In genomic region chr9:35689351-35689600, GRCh38 we compare ENCODE assay signal across 6 cellular contexts. TPM values are rescaled to one million over a fixed set of nuclear protein-coding genes. Genes with fewer than 3 reads are reported as not detected.
A peak's percentile ranks its signal among the peaks of the same experiment; 100 is the strongest.
DNase-seq lines count a peak whose midpoint lies in the region.

No MANE protein-coding gene starts in this region.

- H3K27me3 Mint-ChIP-seq in activated naive CD8-positive, alpha-beta T cell treated with anti-CD3 and anti-CD28 coated beads for 36 hours = no peaks in the 10 kb centered on the region

- H3K27ac ChIP-seq in BLaER1 treated with 17β-estradiol and CSF1 and Interleukin-3, amounts not matched to agents 10 nM and 100 nM = peak overlapping the region in 10 of 11 experiments; percentile 20 to 87 (median 82); a peak in 18 of 22 replicates
- H3K27ac ChIP-seq in mesodermal cell (ENCODE audit: low read depth, low read length, severe bottlenecking) = peak overlapping the region; percentile 59

- no peaks in the 10 kb centered on the region for H3K9me3 ChIP-seq in BLaER1 treated with 17β-estradiol and CSF1 and Interleukin-3, amounts not matched to agents 10 nM and 100 nM (replicated peaks in 1 of 11)
- H3K9me3 ChIP-seq in mesodermal cell (ENCODE audit: control insufficient read depth, low read length) = no peaks in the 10 kb centered on the region

- peak overlapping the region; percentile 31 to 86 (median 83); a peak in 18 of 22 replicates for H3K9ac ChIP-seq in BLaER1 treated with 17β-estradiol and CSF1 and Interleukin-3, amounts not matched to agents 10 nM and 100 nM

- H3K4me2 ChIP-seq in BLaER1 treated with 17β-estradiol and CSF1 and Interleukin-3, amounts not matched to agents 10 nM and 100 nM = peak overlapping the region; percentile 78 to 99 (median 96)

- no peak for DNase-seq in activated naive CD8-positive, alpha-beta T cell treated with anti-CD3 and anti-CD28 coated beads for 36 hours
- DNase-seq in RPMI8226 = no peak
- DNase-seq in NCI-H1694 treated with DMSO at 0.1 percent for 48 hours (lab: John Stamatoyannopoulos, UW) = no peak
- no peak for DNase-seq in cerebellum (ENCODE audit: low spot score)

- 3 to 6% methylated on average over 5 to 7 of the region's 7 CpGs for WGBS in mesodermal cell (ENCODE audit: insufficient coverage in 2 of 2), 2 experiments

- H3K4me3 Mint-ChIP-seq in activated naive CD8-positive, alpha-beta T cell treated with anti-CD3 and anti-CD28 coated beads for 36 hours = peak overlapping the region; percentile 47

- H3K36me3 ChIP-seq in BLaER1 treated with 17β-estradiol and CSF1 and Interleukin-3, amounts not matched to agents 10 nM and 100 nM = peaks cover 8 to 20% (median 15%) of the 10 kb centered on the region in 11 experiments; a peak in 19 of 22 replicates
- H3K36me3 ChIP-seq in mesodermal cell (ENCODE audit: control insufficient read depth, insufficient read depth, low read length) = peaks cover 40% of the 10 kb centered on the region

- no peak overlapping the region for H3K27ac Mint-ChIP-seq in activated naive CD8-positive, alpha-beta T cell treated with anti-CD3 and anti-CD28 coated beads for 36 hours

- H3K9me3 Mint-ChIP-seq in activated naive CD8-positive, alpha-beta T cell treated with anti-CD3 and anti-CD28 coated beads for 36 hours = no peaks in the 10 kb centered on the region

- H3K27me3 ChIP-seq in BLaER1 treated with 17β-estradiol and CSF1 and Interleukin-3, amounts not matched to agents 10 nM and 100 nM = no peaks in the 10 kb centered on the region

- peaks cover 39 to 51% (median 48%) of the 10 kb centered on the region in 10 experiments for H3K4me1 ChIP-seq in BLaER1 treated with 17β-estradiol and CSF1 and Interleukin-3, amounts not matched to agents 10 nM and 100 nM
- peaks cover 31% of the 10 kb centered on the region for H3K4me1 ChIP-seq in mesodermal cell (ENCODE audit: control insufficient read depth, insufficient read depth, low read length, poor library complexity, severe bottlenecking)

- H3K36me3 Mint-ChIP-seq in activated naive CD8-positive, alpha-beta T cell treated with anti-CD3 and anti-CD28 coated beads for 36 hours = no peaks in the 10 kb centered on the region

- no peaks in the 10 kb centered on the region for H4K20me1 ChIP-seq in BLaER1 treated with 17β-estradiol and CSF1 and Interleukin-3, amounts not matched to agents 10 nM and 100 nM

- H3K4me1 Mint-ChIP-seq in activated naive CD8-positive, alpha-beta T cell treated with anti-CD3 and anti-CD28 coated beads for 36 hours = peaks cover 16% of the 10 kb centered on the region

- H3K4me3 ChIP-seq in BLaER1 treated with 17β-estradiol and CSF1 and Interleukin-3, amounts not matched to agents 10 nM and 100 nM = peak overlapping the region; percentile 61 to 81 (median 68); a peak in 16 of 20 replicates
- H3K4me3 ChIP-seq in mesodermal cell (ENCODE audit: extremely low read depth, insufficient read depth, low read length, poor library complexity, severe bottlenecking) = peak overlapping the region; percentile 79

RNA-seq across cellular contexts. Expression of gene TPM2, which starts 0.4 kb away (rescaled TPM):
- total RNA-seq in activated naive CD8-positive, alpha-beta T cell treated with anti-CD3 and anti-CD28 coated beads for 36 hours = 1 to 10 TPM; 3.3 to 4.6 TPM
- 448 TPM for polyA plus RNA-seq in mesodermal cell (2013, experiment 1 of 2)
- polyA plus RNA-seq in mesodermal cell (2013, experiment 2 of 2) = 379 TPM
- 10.6 TPM for total RNA-seq in cerebellum

RNA-seq across cellular contexts. Expression of gene CA9, which starts 15.5 kb away (rescaled TPM):
- total RNA-seq in activated naive CD8-positive, alpha-beta T cell treated with anti-CD3 and anti-CD28 coated beads for 36 hours = 1 to 10 TPM; 1.5 to 2.7 TPM
- polyA plus RNA-seq in mesodermal cell (2013, experiment 1 of 2) = 0.66 TPM
- 1.1 TPM for polyA plus RNA-seq in mesodermal cell (2013, experiment 2 of 2)
- not detected for total RNA-seq in cerebellum

RNA-seq across cellular contexts. Expression of gene ARHGEF39, which starts 24.3 kb away (rescaled TPM):
- total RNA-seq in activated naive CD8-positive, alpha-beta T cell treated with anti-CD3 and anti-CD28 coated beads for 36 hours = 10 to 100 TPM; 17.2 to 18.7 TPM
- polyA plus RNA-seq in mesodermal cell (2013, experiment 1 of 2) = 11.3 TPM
- polyA plus RNA-seq in mesodermal cell (2013, experiment 2 of 2) = 11.7 TPM
- 1.3 TPM for total RNA-seq in cerebellum

RNA-seq across cellular contexts. Expression of gene CCDC107, which starts 31.2 kb away (rescaled TPM):
- total RNA-seq in activated naive CD8-positive, alpha-beta T cell treated with anti-CD3 and anti-CD28 coated beads for 36 hours = 1 to 10 TPM; 8.2 to 9.4 TPM
- 11.9 TPM for polyA plus RNA-seq in mesodermal cell (2013, experiment 1 of 2)
- polyA plus RNA-seq in mesodermal cell (2013, experiment 2 of 2) = 12.6 TPM
- 8.9 TPM for total RNA-seq in cerebellum

RNA-seq across cellular contexts. Expression of gene RMRP, which starts 31.5 kb away (rescaled TPM):
- total RNA-seq in activated naive CD8-positive, alpha-beta T cell treated with anti-CD3 and anti-CD28 coated beads for 36 hours = over 10,000 TPM in 1 of 2 experiments, 1,000 to 10,000 TPM in 1; 8,498 to 10,099 TPM
- polyA plus RNA-seq in mesodermal cell (2013, experiment 1 of 2) = 5,760 TPM
- polyA plus RNA-seq in mesodermal cell (2013, experiment 2 of 2) = 7,322 TPM
- total RNA-seq in cerebellum = 172,488 TPM
